In the genomic region with DNA sequence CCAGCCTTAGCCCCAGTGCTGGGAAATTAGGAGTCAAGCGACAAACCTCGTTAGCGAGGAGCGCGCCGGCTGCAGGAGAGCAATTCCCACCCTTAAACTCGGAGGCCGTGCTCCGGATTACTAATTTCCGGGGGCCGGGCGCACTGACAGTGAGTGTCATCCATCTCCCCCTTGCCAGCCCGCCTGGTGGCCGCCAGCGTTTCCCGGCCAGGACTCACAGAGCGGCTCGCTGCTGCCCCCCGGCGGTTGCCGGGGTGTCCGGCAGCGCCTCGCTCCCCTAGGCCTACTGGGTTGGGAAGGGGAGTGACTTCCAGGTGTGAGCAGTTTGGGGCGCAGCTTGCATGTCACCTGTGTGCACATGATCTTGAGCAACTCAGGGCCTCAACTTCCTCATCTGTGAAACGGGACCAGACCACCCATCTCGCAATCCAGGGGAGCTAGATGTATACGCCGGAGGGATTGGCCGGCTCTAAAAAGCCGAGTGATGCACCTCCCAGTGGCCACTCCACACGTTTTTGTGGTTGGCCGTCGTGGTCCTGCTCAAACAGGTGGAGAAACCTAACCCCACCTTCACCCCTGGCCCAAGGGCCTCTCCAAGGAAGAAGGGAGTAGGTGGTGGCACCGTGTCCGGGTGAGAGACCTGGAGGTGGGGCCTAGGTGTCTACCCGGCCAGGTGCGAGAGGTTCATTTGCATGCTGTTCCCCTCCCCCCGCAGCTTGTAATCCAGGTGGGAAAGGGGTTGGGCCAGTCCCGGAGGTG, we compare ENCODE assay signal across 1 cellular context.
A peak's percentile ranks its signal among the peaks of the same experiment; 100 is the strongest.
TF ChIP-seq lines count a peak whose summit lies in the region.

No MANE protein-coding gene starts in this region.

TF ChIP-seq in HepG2, 621 proteins besides CTCF, POLR2A, EP300 and RAD21 (continued from another document and continues in another):
- peak; percentile 74 for TF ChIP-seq ZNF609 (CRISPR knock-in tag; IDR thresholded peaks at IDR 0.05; ENCODE audit: borderline replicate concordance)
- no peak for TF ChIP-seq ARNT2 (CRISPR knock-in tag; IDR thresholded peaks at IDR 0.05; ENCODE audit: low read depth)
- TF ChIP-seq ZNF260 (CRISPR knock-in tag; IDR thresholded peaks at IDR 0.05; ENCODE audit: borderline replicate concordance, low read depth), result no peak
- TF ChIP-seq ZNF543 (CRISPR knock-in tag; IDR thresholded peaks at IDR 0.05), result peak; percentile 72
- no peak; the same call in 1 of the 2 replicates for TF ChIP-seq E2F5 (CRISPR knock-in tag; conservative IDR thresholded peaks at IDR 0.05)
- TF ChIP-seq, protein P1, sequence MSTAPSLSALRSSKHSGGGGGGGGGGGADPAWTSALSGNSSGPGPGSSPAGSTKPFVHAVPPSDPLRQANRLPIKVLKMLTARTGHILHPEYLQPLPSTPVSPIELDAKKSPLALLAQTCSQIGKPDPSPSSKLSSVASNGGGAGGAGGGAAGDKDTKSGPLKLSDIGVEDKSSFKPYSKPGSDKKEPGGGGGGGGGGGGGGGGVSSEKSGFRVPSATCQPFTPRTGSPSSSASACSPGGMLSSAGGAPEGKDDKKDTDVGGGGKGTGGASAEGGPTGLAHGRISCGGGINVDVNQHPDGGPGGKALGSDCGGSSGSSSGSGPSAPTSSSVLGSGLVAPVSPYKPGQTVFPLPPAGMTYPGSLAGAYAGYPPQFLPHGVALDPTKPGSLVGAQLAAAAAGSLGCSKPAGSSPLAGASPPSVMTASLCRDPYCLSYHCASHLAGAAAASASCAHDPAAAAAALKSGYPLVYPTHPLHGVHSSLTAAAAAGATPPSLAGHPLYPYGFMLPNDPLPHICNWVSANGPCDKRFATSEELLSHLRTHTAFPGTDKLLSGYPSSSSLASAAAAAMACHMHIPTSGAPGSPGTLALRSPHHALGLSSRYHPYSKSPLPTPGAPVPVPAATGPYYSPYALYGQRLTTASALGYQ (CRISPR knock-in tag; IDR thresholded peaks at IDR 0.05), result no peak
- TF ChIP-seq NCOA2 (CRISPR knock-in tag; IDR thresholded peaks at IDR 0.05), result 0 out of 2 replicates have a peak, but pooled peaks have one; percentile 35
- TF ChIP-seq SRF (IDR thresholded peaks at IDR 0.05; ENCODE audit: low read depth, low read length), result no peak
- peak; percentile 30 for TF ChIP-seq CCAR2 (optimal IDR thresholded peaks at IDR 0.05; ENCODE audit: low read depth, low read length)
- TF ChIP-seq ZNF138 (CRISPR knock-in tag; IDR thresholded peaks at IDR 0.05; ENCODE audit: low read depth), result no peak; the same call in 1 of the 2 replicates
- no peak; the same call in 1 of the 2 replicates for TF ChIP-seq ZNF234 (CRISPR knock-in tag; conservative IDR thresholded peaks at IDR 0.05)
- TF ChIP-seq ZNF333 (CRISPR knock-in tag; IDR thresholded peaks at IDR 0.05; ENCODE audit: borderline replicate concordance), result no peak
- TF ChIP-seq ZNF3 (CRISPR knock-in tag; IDR thresholded peaks at IDR 0.05), result 0 out of 2 replicates have a peak, but pooled peaks have one; percentile 19
- peak; percentile 58 for TF ChIP-seq ZNF329 (CRISPR knock-in tag; IDR thresholded peaks at IDR 0.05; ENCODE audit: low read depth)
- no peak for TF ChIP-seq CENPT (CRISPR knock-in tag; IDR thresholded peaks at IDR 0.05; ENCODE audit: low read depth)
- peak; percentile 93 for TF ChIP-seq ZNF678 (CRISPR knock-in tag; IDR thresholded peaks at IDR 0.05)
- TF ChIP-seq, protein P2, sequence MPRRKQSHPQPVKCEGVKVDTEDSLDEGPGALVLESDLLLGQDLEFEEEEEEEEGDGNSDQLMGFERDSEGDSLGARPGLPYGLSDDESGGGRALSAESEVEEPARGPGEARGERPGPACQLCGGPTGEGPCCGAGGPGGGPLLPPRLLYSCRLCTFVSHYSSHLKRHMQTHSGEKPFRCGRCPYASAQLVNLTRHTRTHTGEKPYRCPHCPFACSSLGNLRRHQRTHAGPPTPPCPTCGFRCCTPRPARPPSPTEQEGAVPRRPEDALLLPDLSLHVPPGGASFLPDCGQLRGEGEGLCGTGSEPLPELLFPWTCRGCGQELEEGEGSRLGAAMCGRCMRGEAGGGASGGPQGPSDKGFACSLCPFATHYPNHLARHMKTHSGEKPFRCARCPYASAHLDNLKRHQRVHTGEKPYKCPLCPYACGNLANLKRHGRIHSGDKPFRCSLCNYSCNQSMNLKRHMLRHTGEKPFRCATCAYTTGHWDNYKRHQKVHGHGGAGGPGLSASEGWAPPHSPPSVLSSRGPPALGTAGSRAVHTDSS (CRISPR knock-in tag; conservative IDR thresholded peaks at IDR 0.05), result no peak
- TF ChIP-seq MEF2D (CRISPR knock-in tag; IDR thresholded peaks at IDR 0.05), result peak; percentile 46; the same call in 1 of the 2 replicates
- no peak for TF ChIP-seq ZNF326 (CRISPR knock-in tag; IDR thresholded peaks at IDR 0.05; ENCODE audit: borderline replicate concordance)
- TF ChIP-seq FOXJ3 (CRISPR knock-in tag; IDR thresholded peaks at IDR 0.05; ENCODE audit: borderline replicate concordance), result peak; percentile 49; the same call in 1 of the 2 replicates
- TF ChIP-seq PRDM4 (CRISPR knock-in tag; IDR thresholded peaks at IDR 0.05; ENCODE audit: borderline replicate concordance), result no peak
- TF ChIP-seq ZNF546 (CRISPR knock-in tag; conservative IDR thresholded peaks at IDR 0.05), result no peak
- no peak for TF ChIP-seq ATF6 (CRISPR knock-in tag; conservative IDR thresholded peaks at IDR 0.05)
- no peak for TF ChIP-seq ZNF282 (IDR thresholded peaks at IDR 0.05; ENCODE audit: partially characterized antibody)
- TF ChIP-seq HINFP (CRISPR knock-in tag; IDR thresholded peaks at IDR 0.05; ENCODE audit: low read depth), result peak; percentile 44; the same call in 1 of the 2 replicates
- TF ChIP-seq ZNF552 (CRISPR knock-in tag; IDR thresholded peaks at IDR 0.05; ENCODE audit: borderline replicate concordance), result no peak
- TF ChIP-seq PLRG1 (conservative IDR thresholded peaks at IDR 0.05), result no peak
- TF ChIP-seq ARNTL (CRISPR knock-in tag; IDR thresholded peaks at IDR 0.05), result peak; percentile 38; the same call in 1 of the 2 replicates
- TF ChIP-seq ZNF550 (CRISPR knock-in tag; IDR thresholded peaks at IDR 0.05; ENCODE audit: borderline replicate concordance), result no peak
- TF ChIP-seq DNMT1 (CRISPR knock-in tag; IDR thresholded peaks at IDR 0.05), result no peak
- peak; percentile 70 for TF ChIP-seq ZNF556 (CRISPR knock-in tag; IDR thresholded peaks at IDR 0.05; ENCODE audit: borderline replicate concordance)
- 0 out of 2 replicates have a peak, but pooled peaks have one; percentile 40 for TF ChIP-seq SIN3A (IDR thresholded peaks at IDR 0.05; ENCODE audit: borderline replicate concordance, low read depth, low read length)
- TF ChIP-seq RELA (CRISPR knock-in tag; IDR thresholded peaks at IDR 0.05), result no peak
- TF ChIP-seq ZNF775 (CRISPR knock-in tag; IDR thresholded peaks at IDR 0.05; ENCODE audit: borderline replicate concordance), result no peak
- TF ChIP-seq ZSCAN29 (CRISPR knock-in tag; conservative IDR thresholded peaks at IDR 0.05), result peak; percentile 55; the same call in 1 of the 2 replicates
- TF ChIP-seq AHR (CRISPR knock-in tag; IDR thresholded peaks at IDR 0.05), result no peak
- TF ChIP-seq FIP1L1 (IDR thresholded peaks at IDR 0.05; ENCODE audit: borderline replicate concordance, insufficient read depth, low read depth, low read length), result no peak
- no peak for TF ChIP-seq MED8 (CRISPR knock-in tag; IDR thresholded peaks at IDR 0.05; ENCODE audit: insufficient replicate concordance)
- TF ChIP-seq CHD2 (IDR thresholded peaks at IDR 0.05; ENCODE audit: low read depth, low read length), result no peak
- TF ChIP-seq TMF1 (CRISPR knock-in tag; IDR thresholded peaks at IDR 0.05; ENCODE audit: low read depth), result no peak
- TF ChIP-seq ZNF598 (CRISPR knock-in tag; IDR thresholded peaks at IDR 0.05; ENCODE audit: borderline replicate concordance), result peak; percentile 89; the same call in 1 of the 2 replicates
- TF ChIP-seq ZNF317 (CRISPR knock-in tag; IDR thresholded peaks at IDR 0.05), result no peak
- TF ChIP-seq, protein P3, sequence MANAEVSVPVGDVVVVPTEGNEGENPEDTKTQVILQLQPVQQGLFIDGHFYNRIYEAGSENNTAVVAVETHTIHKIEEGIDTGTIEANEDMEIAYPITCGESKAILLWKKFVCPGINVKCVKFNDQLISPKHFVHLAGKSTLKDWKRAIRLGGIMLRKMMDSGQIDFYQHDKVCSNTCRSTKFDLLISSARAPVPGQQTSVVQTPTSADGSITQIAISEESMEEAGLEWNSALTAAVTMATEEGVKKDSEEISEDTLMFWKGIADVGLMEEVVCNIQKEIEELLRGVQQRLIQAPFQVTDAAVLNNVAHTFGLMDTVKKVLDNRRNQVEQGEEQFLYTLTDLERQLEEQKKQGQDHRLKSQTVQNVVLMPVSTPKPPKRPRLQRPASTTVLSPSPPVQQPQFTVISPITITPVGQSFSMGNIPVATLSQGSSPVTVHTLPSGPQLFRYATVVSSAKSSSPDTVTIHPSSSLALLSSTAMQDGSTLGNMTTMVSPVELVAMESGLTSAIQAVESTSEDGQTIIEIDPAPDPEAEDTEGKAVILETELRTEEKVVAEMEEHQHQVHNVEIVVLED (CRISPR knock-in tag; IDR thresholded peaks at IDR 0.05; ENCODE audit: borderline replicate concordance), result peak; percentile 49; the same call in 1 of the 2 replicates
- 0 out of 2 replicates have a peak, but pooled peaks have one; percentile 45 for TF ChIP-seq RCOR2 (CRISPR knock-in tag; IDR thresholded peaks at IDR 0.05)
